Comparison of ENCODE assay signal across 15 cellular contexts in the genomic region with DNA sequence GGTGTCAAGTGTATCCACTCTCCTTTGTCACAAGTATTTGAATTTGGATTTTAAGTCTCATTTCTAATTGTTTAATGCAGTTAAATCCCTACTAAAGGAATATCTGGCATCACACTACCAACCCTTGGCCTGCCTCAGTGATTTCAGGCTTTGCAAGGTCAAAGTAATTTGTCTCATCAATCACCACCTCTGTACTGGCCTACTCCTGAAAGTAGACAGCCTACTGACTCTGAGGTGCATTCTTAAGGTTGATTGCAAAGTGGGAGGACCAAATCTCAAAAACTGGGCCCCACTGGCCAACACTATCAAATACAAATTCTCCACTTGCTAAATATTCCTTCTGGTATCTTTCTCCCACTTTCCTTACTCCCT. TPM values are rescaled to one million over a fixed set of nuclear protein-coding genes. Genes with fewer than 3 reads are reported as not detected.
DNase-seq lines count a peak whose midpoint lies in the region; ATAC-seq and TF ChIP-seq lines count a peak whose summit lies in the region.
"Had no signal": no experiment of that assay in that cellular context is flagged by ENCODE, and none has a peak within 500 bp of the region (broad histone marks: within the 10 kb centered on the region; RNA-seq: fewer than 3 reads in every experiment).

No MANE protein-coding gene starts in this region.

- no peaks in the 10 kb centered on the region for H3K36me3 ChIP-seq in mucosa of descending colon (ENCODE audit: low read depth)
- H3K36me3 ChIP-seq in CD8-positive, alpha-beta T cell (ENCODE audit: insufficient read depth, low read length): no peaks in the 10 kb centered on the region
- H3K36me3 ChIP-seq: breast epithelium, gastroesophageal sphincter had no signal

- no peak overlapping the region for H3K27ac ChIP-seq in CD8-positive, alpha-beta T cell (ENCODE audit: low read depth, low read length)
- H3K27ac ChIP-seq: breast epithelium, gastroesophageal sphincter had no signal

- CTCF ChIA-PET in CD8-positive, alpha-beta T cell (lab: Charles Lee): interaction anchor here (0.9 to 1.5 kb wide), 7 partner anchors 9 to 181 kb away, joined by 3 to 4 read pairs (median 3); no protein-coding TSS in a partner anchor

- no peaks in the 10 kb centered on the region for H3K4me1 ChIP-seq in mucosa of descending colon (ENCODE audit: low read depth)
- no peaks in the 10 kb centered on the region for H3K4me1 ChIP-seq in CD8-positive, alpha-beta T cell (ENCODE audit: insufficient read depth, low read length)
- H3K4me1 ChIP-seq: breast epithelium, gastroesophageal sphincter had no signal

- no peaks in the 10 kb centered on the region for H3K36me3 Mint-ChIP-seq in CD14-positive monocyte
- H3K36me3 Mint-ChIP-seq in glutamatergic neuron (ENCODE audit: unreplicated experiment): no peaks in the 10 kb centered on the region
- H3K36me3 Mint-ChIP-seq in CD8-positive, alpha-beta T cell: no peaks in the 10 kb centered on the region

- H3K9me3 Mint-ChIP-seq in stimulated activated naive CD8-positive, alpha-beta T cell treated with anti-CD3 and anti-CD28 coated beads, Interleukin-15, amount 100 ng/mL, for 72 hours: no peaks in the 10 kb centered on the region
- H3K9me3 Mint-ChIP-seq in CD14-positive monocyte (peaks cover 0 to 1% (median 0%) of the 10 kb centered on the region in 7 donors), glutamatergic neuron (ENCODE audit: unreplicated experiment) (no peaks in the 10 kb centered on the region)
- no peaks in the 10 kb centered on the region for H3K9me3 Mint-ChIP-seq in CD8-positive, alpha-beta T cell

- TF ChIP-seq CTCF in mucosa of descending colon (IDR thresholded peaks at IDR 0.05) (no peak), CD14-positive monocyte (IDR thresholded peaks at IDR 0.05) (no peak), glutamatergic neuron (IDR thresholded peaks at IDR 0.05; ENCODE audit: partially characterized antibody, unreplicated experiment) (no peak)
- TF ChIP-seq CTCF in CD8-positive, alpha-beta T cell (IDR thresholded peaks at IDR 0.05): no peak

- H3K9me3 ChIP-seq in mucosa of descending colon: no peaks in the 10 kb centered on the region
- no peaks in the 10 kb centered on the region for H3K9me3 ChIP-seq in CD8-positive, alpha-beta T cell (ENCODE audit: low read length)
- H3K9me3 ChIP-seq: breast epithelium, gastroesophageal sphincter had no signal

- intact Hi-C loops in mucosa of descending colon (cut with DNase I, micrococcal nuclease) (loop anchor here in 1 of 2 donors (1.0 kb wide), 1 partner anchor 96 kb away; no protein-coding TSS in a partner anchor), CD14-positive monocyte (cut with micrococcal nuclease) (no loop called here)
- intact Hi-C loops in CD8-positive, alpha-beta T cell (cut with DNase I, micrococcal nuclease): loop anchor here (1.0 to 5.0 kb wide), 4 partner anchors 96 to 536 kb away; no protein-coding TSS in a partner anchor

- no peak overlapping the region for H3K4me3 Mint-ChIP-seq in stimulated activated naive CD8-positive, alpha-beta T cell treated with anti-CD3 and anti-CD28 coated beads, Interleukin-15, amount 100 ng/mL, for 72 hours
- no peak overlapping the region for H3K4me3 Mint-ChIP-seq in CD14-positive monocyte
- H3K4me3 Mint-ChIP-seq in glutamatergic neuron (ENCODE audit: unreplicated experiment): no peak overlapping the region
- no peak overlapping the region for H3K4me3 Mint-ChIP-seq in CD8-positive, alpha-beta T cell

- DNase-seq in stimulated activated naive CD8-positive, alpha-beta T cell treated with anti-CD3 and anti-CD28 coated beads, Interleukin-15, amount 100 ng/mL, for 72 hours: no peak
- no peak for DNase-seq in stimulated activated naive CD8-positive, alpha-beta T cell treated with anti-CD3 and anti-CD28 coated beads, Interleukin-15, Interleukin-2, amounts not matched to agents 100 U/mL and 50 U/mL, for 24 hours
- DNase-seq in mucosa of descending colon (no peak), CD14-positive monocyte (ENCODE audit: low spot score) (no peak), glutamatergic neuron (no peak)
- no peak for DNase-seq in CD8-positive, alpha-beta T cell
- DNase-seq: activated naive CD4-positive, alpha-beta T cell treated with Interleukin-2 at 50 U/mL for 16 hours had no signal

- no peak overlapping the region for H3K4me3 ChIP-seq in mucosa of descending colon
- H3K4me3 ChIP-seq in CD8-positive, alpha-beta T cell (ENCODE audit: low read depth, low read length): no peak overlapping the region
- H3K4me3 ChIP-seq: breast epithelium, gastroesophageal sphincter had no signal

- no peaks in the 10 kb centered on the region for H3K27me3 ChIP-seq in CD8-positive, alpha-beta T cell (ENCODE audit: insufficient read depth, low read length)
- H3K27me3 ChIP-seq: breast epithelium, gastroesophageal sphincter had no signal

- H3K4me1 Mint-ChIP-seq in stimulated activated naive CD8-positive, alpha-beta T cell treated with anti-CD3 and anti-CD28 coated beads, Interleukin-15, amount 100 ng/mL, for 72 hours: no peaks in the 10 kb centered on the region
- no peaks in the 10 kb centered on the region for H3K4me1 Mint-ChIP-seq in CD14-positive monocyte
- H3K4me1 Mint-ChIP-seq in glutamatergic neuron (ENCODE audit: low read depth, unreplicated experiment): no peaks in the 10 kb centered on the region
- H3K4me1 Mint-ChIP-seq in CD8-positive, alpha-beta T cell (ENCODE audit: low read depth): peaks cover 2% of the 10 kb centered on the region

- no peak overlapping the region for H3K27ac Mint-ChIP-seq in stimulated activated naive CD8-positive, alpha-beta T cell treated with anti-CD3 and anti-CD28 coated beads, Interleukin-15, amount 100 ng/mL, for 72 hours
- H3K27ac Mint-ChIP-seq in CD14-positive monocyte (no peak overlapping the region), glutamatergic neuron (ENCODE audit: unreplicated experiment) (no peak overlapping the region)
- no peak overlapping the region for H3K27ac Mint-ChIP-seq in CD8-positive, alpha-beta T cell

- peak; percentile 54 for ATAC-seq in stimulated activated naive CD8-positive, alpha-beta T cell treated with anti-CD3 and anti-CD28 coated beads, Interleukin-15, amount 100 ng/mL, for 72 hours
- ATAC-seq in stimulated activated naive CD8-positive, alpha-beta T cell treated with anti-CD3 and anti-CD28 coated beads, Interleukin-15, Interleukin-2, amounts not matched to agents 100 U/mL and 50 U/mL, for 24 hours: no peak
- peak; percentile 17 for ATAC-seq in GM21786 (IDR thresholded peaks at IDR 0.05; ENCODE audit: unreplicated experiment)
- peak; percentile 30 for ATAC-seq in HG03520 (IDR thresholded peaks at IDR 0.05; ENCODE audit: unreplicated experiment)
- no peak for ATAC-seq in mucosa of descending colon
- no peak for ATAC-seq in CD8-positive, alpha-beta T cell
- ATAC-seq: gastroesophageal sphincter had no signal

- POLR2A ChIA-PET in CD8-positive, alpha-beta T cell (lab: Charles Lee): no interaction called here

- no peaks in the 10 kb centered on the region for H3K27me3 Mint-ChIP-seq in stimulated activated naive CD8-positive, alpha-beta T cell treated with anti-CD3 and anti-CD28 coated beads, Interleukin-15, amount 100 ng/mL, for 72 hours
- H3K27me3 Mint-ChIP-seq in CD14-positive monocyte (ENCODE audit: low read depth in 3 of 3): peaks cover 0 to 2% (median 0%) of the 10 kb centered on the region in 3 donors
- H3K27me3 Mint-ChIP-seq in glutamatergic neuron (ENCODE audit: unreplicated experiment): no peaks in the 10 kb centered on the region
- H3K27me3 Mint-ChIP-seq in CD8-positive, alpha-beta T cell (ENCODE audit: low read depth): no peaks in the 10 kb centered on the region

RNA-seq across cellular contexts. Expression of a gene that starts 0.9 kb away (rescaled TPM):
- total RNA-seq in mucosa of descending colon (not detected), glutamatergic neuron (ENCODE audit: unreplicated experiment) (not detected)
- not detected for polyA plus RNA-seq in CD14-positive monocyte
- not detected for total RNA-seq in CD8-positive, alpha-beta T cell
- total RNA-seq: breast epithelium, gastroesophageal sphincter, mononuclear cell, posterior vena cava had no signal
- polyA plus RNA-seq: AG04450, thymus had no signal

RNA-seq across cellular contexts. Expression of a gene that starts 28.3 kb away (rescaled TPM):
- total RNA-seq in mucosa of descending colon: not detected
- not detected for polyA plus RNA-seq in CD14-positive monocyte
- not detected for total RNA-seq in glutamatergic neuron (ENCODE audit: unreplicated experiment)
- total RNA-seq in CD8-positive, alpha-beta T cell: not detected
- total RNA-seq: posterior vena cava had no signal

Comparison
In these comparisons a context has a peak if more than half of its experiments do, and no peak if none do; other contexts are left out.
1. ATAC-seq: peak in stimulated activated naive CD8-positive, alpha-beta T cell treated with anti-CD3 and anti-CD28 coated beads, Interleukin-15, amount 100 ng/mL, for 72 hours (single experiment), GM21786 (single experiment) and HG03520 (single experiment); none in stimulated activated naive CD8-positive, alpha-beta T cell treated with anti-CD3 and anti-CD28 coated beads, Interleukin-15, Interleukin-2, amounts not matched to agents 100 U/mL and 50 U/mL, for 24 hours (single experiment), mucosa of descending colon (single experiment) and CD8-positive, alpha-beta T cell (single experiment).
2. intact Hi-C loops: an anchor here in CD8-positive, alpha-beta T cell (1.0 to 5.0 kb wide); none called in CD14-positive monocyte.